ENCODE assay signal across 26 cellular contexts in the genomic region with DNA sequence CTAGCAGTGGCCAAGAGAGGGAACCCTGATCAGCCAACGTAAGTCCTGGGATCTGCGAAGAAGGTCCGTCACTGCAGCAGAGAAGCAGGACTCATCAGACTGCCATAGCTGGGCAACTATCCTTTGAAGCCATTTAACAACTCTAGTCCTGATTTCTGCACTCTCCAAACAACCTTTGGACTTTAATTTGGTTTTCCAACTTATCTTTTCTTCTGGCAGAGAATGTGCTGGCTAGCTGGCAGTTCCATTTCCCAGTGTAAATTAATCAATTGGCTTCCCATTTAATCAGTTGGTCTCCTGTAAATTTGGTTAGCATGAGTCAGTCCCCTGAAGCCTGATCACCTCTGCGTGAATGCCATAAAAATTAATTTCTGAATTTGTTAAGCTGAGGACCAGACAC.
"Had no signal": no experiment of that assay in that cellular context is flagged by ENCODE, and none has a peak within 500 bp of the region (broad histone marks: within the 10 kb centered on the region; RNA-seq: fewer than 3 reads in every experiment).

No MANE protein-coding gene starts in this region.

- H3K4me1 ChIP-seq: parathyroid adenoma, psoas muscle, thyroid gland, tibial nerve, upper lobe of left lung, vagina had no signal

- H3K27ac ChIP-seq: neutrophil, parathyroid adenoma, psoas muscle, skin epidermis, stomach, thoracic aorta, thyroid gland, tibial nerve, upper lobe of left lung, vagina had no signal

- H3K9ac ChIP-seq: parathyroid adenoma had no signal

- H3K9me3 ChIP-seq: neutrophil, psoas muscle, thoracic aorta, thyroid gland, tibial nerve, upper lobe of left lung, vagina had no signal

- DNase-seq: naive thymus-derived CD8-positive, alpha-beta T cell; nephron progenitor cell; nucleus accumbens; posterior cingulate gyrus; psoas muscle; right cardiac atrium; stimulated activated CD4-positive, alpha-beta T cell treated with anti-CD3 and anti-CD28 coated beads, Interleukin-15, amount 100 ng/mL, for 24 hours; stimulated activated CD4-positive, alpha-beta T cell treated with anti-CD3 and anti-CD28 coated beads, Interleukin-2, amount 100 ng/mL, for 24 hours; stimulated activated CD4-positive, alpha-beta T cell treated with anti-CD3 and anti-CD28 coated beads, Interleukin-2, amount 100 ng/mL, for 48 hours; stimulated activated CD4-positive, alpha-beta T cell treated with anti-CD3 and anti-CD28 coated beads, Interleukin-4, amount 100 ng/mL, for 24 hours; stimulated activated naive B cell treated with anti-CD40 and anti-IgM and Interleukin-4, amounts not matched to agents 10 μg/mL and 1 μg/mL and 100 μg/mL, for 72 hours; stimulated activated naive CD4-positive, alpha-beta T cell treated with Interleukin-2 at 50 U/mL for 16 hours; stomach; thyroid gland; trophoblast cell; upper lobe of left lung had no signal

- FAIRE-seq: urothelium cell line had no signal

- H2AFZ ChIP-seq: parathyroid adenoma had no signal

- ATAC-seq: naive thymus-derived CD8-positive, alpha-beta T cell; natural killer cell treated with Interleukin-12 subunit alpha and Interleukin-12 subunit beta and Interleukin-15 and Interleukin-18, amount 100 ng/mL, for 72 hours; psoas muscle; right cardiac atrium; sciatic nerve; stimulated activated effector memory CD8-positive, alpha-beta T cell treated with anti-CD3 and anti-CD28 coated beads, Interleukin-12 subunit alpha, Interleukin-12 subunit beta, amount 100 ng/mL, for 72 hours; stimulated activated naive B cell treated with anti-CD40 and anti-IgM and Interleukin-4, amounts not matched to agents 10 μg/mL and 1 μg/mL and 100 μg/mL, for 72 hours had no signal

- H3K4me3 ChIP-seq: psoas muscle, skin epidermis, stomach, thoracic aorta, thyroid gland, tibial nerve, upper lobe of left lung, vagina had no signal

- H3K27me3 ChIP-seq: neutrophil, stomach, thyroid gland, upper lobe of left lung, vagina had no signal

- H3K36me3 ChIP-seq: neutrophil, stomach, thoracic aorta, thyroid gland, tibial nerve, upper lobe of left lung, vagina had no signal

- H3K79me2 ChIP-seq: parathyroid adenoma had no signal
